9 cellular contexts compared by ENCODE assay signal in genomic region chr11:126265801-126266200, GRCh38. TPM values are rescaled to one million over a fixed set of nuclear protein-coding genes. Genes with fewer than 3 reads are reported as not detected.
A peak's percentile ranks its signal among the peaks of the same experiment; 100 is the strongest.
DNase-seq lines count a peak whose midpoint lies in the region; TF ChIP-seq lines count a peak whose summit lies in the region.
"Had no signal": no experiment of that assay in that cellular context is flagged by ENCODE, and none has a peak within 500 bp of the region (broad histone marks: within the 10 kb centered on the region; RNA-seq: fewer than 3 reads in every experiment).

No MANE protein-coding gene starts in this region.

- TF ChIP-seq CTCF in BE2C (IDR thresholded peaks at IDR 0.05; ENCODE audit: low read depth, low read length) (peak; percentile 25; the same call in 1 of the 2 replicates), fibroblast of lung (conservative IDR thresholded peaks at IDR 0.05 in 1 of 2, IDR thresholded peaks at IDR 0.05 in 1 of 2; ENCODE audit: low read depth in 1 of 2, low read length in 2 of 2) (no peak), GM13977 (IDR thresholded peaks at IDR 0.05; ENCODE audit: extremely low read depth, insufficient read depth, missing control alignments) (no peak)

- H3K27me3 ChIP-seq in BE2C (no peaks in the 10 kb centered on the region), fibroblast of lung (ENCODE audit: control insufficient read depth, insufficient read depth, low read length) (no peaks in the 10 kb centered on the region)
- H3K27me3 ChIP-seq: right atrium auricular region had no signal

- H3K27ac ChIP-seq in fibroblast of lung (ENCODE audit: insufficient read depth, low read length) = no peak overlapping the region
- H3K27ac ChIP-seq: right atrium auricular region had no signal

- H3K9me3 ChIP-seq in BE2C (no peaks in the 10 kb centered on the region), fibroblast of lung (ENCODE audit: control insufficient read depth, insufficient read depth, low read depth, low read length) (no peaks in the 10 kb centered on the region)
- H3K9me3 ChIP-seq: right atrium auricular region had no signal

- no peak overlapping the region for H3K9ac ChIP-seq in fibroblast of lung (ENCODE audit: insufficient read depth, low read length)

- no peak overlapping the region for H2AFZ ChIP-seq in fibroblast of lung (ENCODE audit: low read length)

- in situ Hi-C loops in GM13977 (cut with MboI; ENCODE audit: low pct_unique_long_range_greater_than_20kb, low sequenced_read_pairs, unreplicated experiment) = no loop called here

- DNase-seq in BE2C (no peak), Kasumi-1 (lab: John Stamatoyannopoulos, UW) (peak; percentile 32 to 34), fibroblast of lung (ENCODE audit: low read depth in 2 of 2) (peak; percentile 9 to 10), HPDE6-E6E7 (ENCODE audit: extremely low spot score) (no peak), GM13977 (ENCODE audit: low spot score) (no peak), HuH-7.5 (ENCODE audit: low spot score) (no peak)
- DNase-seq: activated naive CD4-positive, alpha-beta T cell; NCI-H1436 had no signal

- H3K4me1 ChIP-seq in BE2C (no peaks in the 10 kb centered on the region), fibroblast of lung (ENCODE audit: control insufficient read depth, extremely low read depth, insufficient read depth, low read length) (peaks cover 2% of the 10 kb centered on the region)

- peaks cover 66% of the 10 kb centered on the region for H3K36me3 ChIP-seq in BE2C
- H3K36me3 ChIP-seq in fibroblast of lung (ENCODE audit: control insufficient read depth, insufficient read depth, low read length) = peaks cover 41% of the 10 kb centered on the region

- no peaks in the 10 kb centered on the region for H4K20me1 ChIP-seq in fibroblast of lung (ENCODE audit: control insufficient read depth, extremely low read depth, insufficient read depth, low read length)

- peaks cover 26% of the 10 kb centered on the region for H3K79me2 ChIP-seq in fibroblast of lung (ENCODE audit: control insufficient read depth, insufficient read depth, low read length)

- no peak overlapping the region for H3K4me2 ChIP-seq in fibroblast of lung (ENCODE audit: extremely low read depth, insufficient read depth, low read length)

- H3K4me3 ChIP-seq in BE2C (ENCODE audit: low read depth, low read length) (no peak overlapping the region), fibroblast of lung (replicated peaks in 1 of 4; ENCODE audit: control extremely low read depth in 1 of 4, insufficient read depth in 1 of 4, low read depth in 3 of 4, low read length in 4 of 4) (no peak overlapping the region)
- H3K4me3 ChIP-seq: right atrium auricular region had no signal

RNA-seq across cellular contexts. Expression of gene SRPRA, which starts 2.9 kb away (rescaled TPM):
- polyA plus RNA-seq in BE2C (2012; ENCODE audit: insufficient read depth, insufficient read length, low read depth) = 155 TPM
- total RNA-seq in fibroblast of lung = 43.1 and 52.8 TPM in 2 replicates
- 134 and 160 TPM in 2 replicates for polyA plus RNA-seq in fibroblast of lung
- polyA plus RNA-seq in fibroblast of lung (2012) = 117 and 129 TPM in 2 replicates
- polyA minus RNA-seq in fibroblast of lung (ENCODE audit: low replicate concordance) = 193 and 214 TPM in 2 replicates

RNA-seq across cellular contexts. Expression of gene FOXRED1, which starts 3.2 kb away (rescaled TPM):
- polyA plus RNA-seq in BE2C (2012; ENCODE audit: insufficient read depth, insufficient read length, low read depth) = 64.7 TPM
- 8.7 and 8.8 TPM in 2 replicates for total RNA-seq in fibroblast of lung
- polyA plus RNA-seq in fibroblast of lung = 8.6 and 20.4 TPM in 2 replicates
- 7.9 and 18.4 TPM in 2 replicates for polyA plus RNA-seq in fibroblast of lung (2012)
- polyA minus RNA-seq in fibroblast of lung (ENCODE audit: low replicate concordance) = 18.1 and 35.6 TPM in 2 replicates

RNA-seq across cellular contexts. Expression of gene TIRAP, which starts 17.1 kb away (rescaled TPM):
- polyA plus RNA-seq in BE2C (2012; ENCODE audit: insufficient read depth, insufficient read length, low read depth) = 9.4 TPM
- total RNA-seq in fibroblast of lung = 3.3 and 4.8 TPM in 2 replicates
- 5.1 and 5.4 TPM in 2 replicates for polyA plus RNA-seq in fibroblast of lung
- polyA plus RNA-seq in fibroblast of lung (2012) = 5.7 and 7.4 TPM in 2 replicates
- 16.3 and 17.4 TPM in 2 replicates for polyA minus RNA-seq in fibroblast of lung (ENCODE audit: low replicate concordance)

RNA-seq across cellular contexts. Expression of gene DCPS, which starts 38.1 kb away (rescaled TPM):
- 24.0 TPM for polyA plus RNA-seq in BE2C (2012; ENCODE audit: insufficient read depth, insufficient read length, low read depth)
- 9.8 and 13.0 TPM in 2 replicates for total RNA-seq in fibroblast of lung
- 22.7 and 40.8 TPM in 2 replicates for polyA plus RNA-seq in fibroblast of lung
- 20.1 and 42.9 TPM in 2 replicates for polyA plus RNA-seq in fibroblast of lung (2012)
- 16.3 and 32.0 TPM in 2 replicates for polyA minus RNA-seq in fibroblast of lung (ENCODE audit: low replicate concordance)

RNA-seq across cellular contexts. Expression of gene FAM118B, which starts 54.2 kb away (rescaled TPM):
- 29.3 TPM for polyA plus RNA-seq in BE2C (2012; ENCODE audit: insufficient read depth, insufficient read length, low read depth)
- 18.7 and 21.0 TPM in 2 replicates for total RNA-seq in fibroblast of lung
- polyA plus RNA-seq in fibroblast of lung = 27.5 and 30.3 TPM in 2 replicates
- polyA plus RNA-seq in fibroblast of lung (2012) = 20.8 and 21.7 TPM in 2 replicates
- polyA minus RNA-seq in fibroblast of lung (ENCODE audit: low replicate concordance) = 1.7 and 3.9 TPM in 2 replicates

Comparison
In these comparisons a context has a peak if more than half of its experiments do, and no peak if none do; other contexts are left out.
1. DNase-seq: peak in Kasumi-1 (2 of 2) and fibroblast of lung (2 of 2); none in BE2C (single experiment), HPDE6-E6E7 (single experiment), GM13977 (single experiment) and HuH-7.5 (single experiment).